1 cellular context compared by ENCODE assay signal in the genomic region with DNA sequence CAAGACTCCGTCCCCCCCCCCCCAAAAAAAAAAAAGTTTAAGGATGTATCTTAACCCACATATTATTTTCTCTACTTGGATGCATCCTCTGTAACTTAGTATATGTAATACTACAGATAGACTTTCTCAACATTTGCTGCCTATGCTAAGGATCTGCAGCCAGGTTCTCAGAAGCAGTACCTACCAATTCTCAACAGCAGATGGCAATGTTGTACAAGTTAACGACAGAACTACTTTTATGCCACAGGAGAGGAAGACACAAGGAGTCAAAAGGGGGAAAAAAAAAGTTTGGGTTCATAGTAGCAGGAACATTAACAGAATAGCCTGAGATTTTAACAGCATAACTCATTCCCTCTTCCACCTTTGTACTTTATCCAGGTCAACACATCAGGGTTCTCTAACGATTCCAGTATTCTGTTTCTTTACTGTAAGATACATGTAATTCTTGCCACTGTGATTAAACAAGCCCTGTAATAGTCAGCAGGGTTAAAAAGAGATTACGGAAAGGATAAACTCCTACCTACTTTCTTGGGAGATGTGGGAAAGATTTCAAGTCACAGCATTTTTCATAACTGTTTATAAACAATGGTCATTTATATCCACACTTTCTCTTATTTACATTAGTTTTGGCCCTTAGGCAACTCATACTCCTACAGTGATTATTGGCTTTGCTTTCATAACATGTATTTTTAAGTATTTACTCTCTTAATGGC.
A peak's percentile ranks its signal among the peaks of the same experiment; 100 is the strongest.
TF ChIP-seq lines count a peak whose summit lies in the region.

No MANE protein-coding gene starts in this region.

TF ChIP-seq in K562, 482 proteins besides CTCF, POLR2A, EP300 and RAD21:
- TF ChIP-seq BCL6 (CRISPR knock-in tag; IDR thresholded peaks at IDR 0.05) (no peak), BACH1 (tag; IDR thresholded peaks at IDR 0.05) (no peak), BRF1 (IDR thresholded peaks at IDR 0.05; ENCODE audit: borderline replicate concordance, extremely low read depth, insufficient read length) (no peak), ZNF224 (CRISPR knock-in tag; IDR thresholded peaks at IDR 0.05) (no peak), CAMTA2 (CRISPR knock-in tag; conservative IDR thresholded peaks at IDR 0.05) (no peak), ZNF121 (CRISPR knock-in tag; conservative IDR thresholded peaks at IDR 0.05) (no peak), ZNF124 (CRISPR knock-in tag; IDR thresholded peaks at IDR 0.05) (no peak), TEAD2 (tag; IDR thresholded peaks at IDR 0.05) (no peak), TRIM28 (IDR thresholded peaks at IDR 0.05) (no peak), STAG1 (CRISPR knock-in tag; IDR thresholded peaks at IDR 0.05; ENCODE audit: borderline replicate concordance) (peak; percentile 47; the same call in 1 of the 2 replicates), SRSF9 (IDR thresholded peaks at IDR 0.05; ENCODE audit: borderline replicate concordance, low read depth, low read length) (no peak), MXI1 (IDR thresholded peaks at IDR 0.05; ENCODE audit: low read depth, low read length) (no peak), TEAD4 (IDR thresholded peaks at IDR 0.05; ENCODE audit: low read length) (no peak), TEAD4 (CRISPR knock-in tag; IDR thresholded peaks at IDR 0.05; ENCODE audit: borderline replicate concordance) (no peak), SAFB2 (IDR thresholded peaks at IDR 0.05; ENCODE audit: borderline replicate concordance, low read depth, low read length, severe bottlenecking) (no peak), CCAR2 (IDR thresholded peaks at IDR 0.05; ENCODE audit: low read depth, low read length) (no peak), IRF2 (CRISPR knock-in tag; IDR thresholded peaks at IDR 0.05) (no peak), ZNF384 (IDR thresholded peaks at IDR 0.05; ENCODE audit: low read depth, low read length) (peak; percentile 77), SMC3 (conservative IDR thresholded peaks at IDR 0.05; ENCODE audit: insufficient read depth, low read depth, low read length) (peak; percentile 80), JUND (IDR thresholded peaks at IDR 0.05; ENCODE audit: borderline replicate concordance, low read depth, low read length) (no peak), JUND (tag; IDR thresholded peaks at IDR 0.05; ENCODE audit: borderline replicate concordance, low read depth, low read length) (no peak), ETV1 (tag; conservative IDR thresholded peaks at IDR 0.05; ENCODE audit: low read depth) (no peak), ARID2 (IDR thresholded peaks at IDR 0.05) (peak; percentile 83), SOX6 (IDR thresholded peaks at IDR 0.05) (no peak)
- TF ChIP-seq, protein P1, sequence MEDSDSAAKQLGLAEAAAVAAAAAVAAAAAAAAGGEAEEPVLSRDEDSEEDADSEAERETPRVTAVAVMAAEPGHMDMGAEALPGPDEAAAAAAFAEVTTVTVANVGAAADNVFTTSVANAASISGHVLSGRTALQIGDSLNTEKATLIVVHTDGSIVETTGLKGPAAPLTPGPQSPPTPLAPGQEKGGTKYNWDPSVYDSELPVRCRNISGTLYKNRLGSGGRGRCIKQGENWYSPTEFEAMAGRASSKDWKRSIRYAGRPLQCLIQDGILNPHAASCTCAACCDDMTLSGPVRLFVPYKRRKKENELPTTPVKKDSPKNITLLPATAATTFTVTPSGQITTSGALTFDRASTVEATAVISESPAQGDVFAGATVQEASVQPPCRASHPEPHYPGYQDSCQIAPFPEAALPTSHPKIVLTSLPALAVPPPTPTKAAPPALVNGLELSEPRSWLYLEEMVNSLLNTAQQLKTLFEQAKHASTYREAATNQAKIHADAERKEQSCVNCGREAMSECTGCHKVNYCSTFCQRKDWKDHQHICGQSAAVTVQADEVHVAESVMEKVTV (CRISPR knock-in tag; IDR thresholded peaks at IDR 0.05), result peak; percentile 75
- TF ChIP-seq, protein P2, sequence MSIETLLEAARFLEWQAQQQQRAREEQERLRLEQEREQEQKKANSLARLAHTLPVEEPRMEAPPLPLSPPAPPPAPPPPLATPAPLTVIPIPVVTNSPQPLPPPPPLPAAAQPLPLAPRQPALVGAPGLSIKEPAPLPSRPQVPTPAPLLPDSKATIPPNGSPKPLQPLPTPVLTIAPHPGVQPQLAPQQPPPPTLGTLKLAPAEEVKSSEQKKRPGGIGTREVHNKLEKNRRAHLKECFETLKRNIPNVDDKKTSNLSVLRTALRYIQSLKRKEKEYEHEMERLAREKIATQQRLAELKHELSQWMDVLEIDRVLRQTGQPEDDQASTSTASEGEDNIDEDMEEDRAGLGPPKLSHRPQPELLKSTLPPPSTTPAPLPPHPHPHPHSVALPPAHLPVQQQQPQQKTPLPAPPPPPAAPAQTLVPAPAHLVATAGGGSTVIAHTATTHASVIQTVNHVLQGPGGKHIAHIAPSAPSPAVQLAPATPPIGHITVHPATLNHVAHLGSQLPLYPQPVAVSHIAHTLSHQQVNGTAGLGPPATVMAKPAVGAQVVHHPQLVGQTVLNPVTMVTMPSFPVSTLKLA (conservative IDR thresholded peaks at IDR 0.05), result no peak
